21 cellular contexts compared by ENCODE assay signal in genomic region chr19:30123109-30123508, GRCh38.
DNase-seq lines count a peak whose midpoint lies in the region; ATAC-seq and TF ChIP-seq lines count a peak whose summit lies in the region.
"Had no signal": no experiment of that assay in that cellular context is flagged by ENCODE, and none has a peak within 500 bp of the region (broad histone marks: within the 10 kb centered on the region; RNA-seq: fewer than 3 reads in every experiment).

No MANE protein-coding gene starts in this region.

- no peak overlapping the region for H2AK5ac ChIP-seq in IMR-90 (ENCODE audit: low read depth, low read length)

- no peak overlapping the region for H3K18ac ChIP-seq in IMR-90 (ENCODE audit: low read depth, low read length)

- no peak overlapping the region for H4K91ac ChIP-seq in IMR-90 (ENCODE audit: insufficient read depth, low read depth, low read length)

- peak; percentile 22 for DNase-seq in Daoy (ENCODE audit: low read depth)
- DNase-seq in IMR-90, result no peak
- DNase-seq in WERI-Rb-1, result no peak
- DNase-seq in posterior vena cava (ENCODE audit: low spot score), result peak; percentile 58
- DNase-seq in sciatic nerve (ENCODE audit: low spot score), result no peak
- no peak for DNase-seq in natural killer cell
- DNase-seq in NCI-H526 treated with DMSO at 0.1 percent for 48 hours (lab: John Stamatoyannopoulos, UW), result no peak
- DNase-seq: 8988T; C1 segment of cervical spinal cord; Calu3; CD4-positive, alpha-beta memory T cell; COR-L47; DMS53; DND-41; EL; GDM1; GM23248; H7; HCEC 1CT had no signal

- no peaks in the 10 kb centered on the region for H3K9me1 ChIP-seq in IMR-90 (ENCODE audit: insufficient read depth, low read length)

- CTCF ChIA-PET in IMR-90 (lab: Yijun Ruan, JAX), result no interaction called here

- H4K20me1 ChIP-seq in IMR-90 (ENCODE audit: insufficient read depth, low read length), result no peaks in the 10 kb centered on the region

- H3K27ac Mint-ChIP-seq in natural killer cell, result no peak overlapping the region
- H3K27ac Mint-ChIP-seq: CD4-positive, alpha-beta memory T cell had no signal

- H3K27me3 Mint-ChIP-seq in natural killer cell (ENCODE audit: low read depth in 2 of 2), result peaks cover 0 to 7% of the 10 kb centered on the region in 2 donors

- H3K9ac ChIP-seq in IMR-90 (ENCODE audit: low read depth, low read length), result no peak overlapping the region
- H3K9ac ChIP-seq: GM23248 had no signal

- no TSS peak for BruUV-seq in IMR-90 (replicated peaks; lab: Mats Ljungman, UMichigan)

- H3K36me3 ChIP-seq in IMR-90 (ENCODE audit: control insufficient read depth, insufficient read depth, low read length), result no peaks in the 10 kb centered on the region
- no peaks in the 10 kb centered on the region for H3K36me3 ChIP-seq in WERI-Rb-1

- H3K4me1 ChIP-seq in IMR-90 (ENCODE audit: control insufficient read depth, insufficient read depth, low read length), result no peaks in the 10 kb centered on the region
- H3K4me1 ChIP-seq: A549 had no signal

- H3K4me3 ChIP-seq in IMR-90 (ENCODE audit: insufficient read depth, low read depth, low read length) (no peak overlapping the region), WERI-Rb-1 (ENCODE audit: low read depth, low read length) (peak overlapping the region; percentile 18)
- H3K4me3 ChIP-seq: A549, GM12878, GM23248 had no signal

- H3K36me3 Mint-ChIP-seq in natural killer cell, result no peaks in the 10 kb centered on the region
- H3K36me3 Mint-ChIP-seq: CD4-positive, alpha-beta memory T cell had no signal

- no peaks in the 10 kb centered on the region for H3K79me1 ChIP-seq in IMR-90 (ENCODE audit: low read depth in 1 of 2, low read length in 2 of 2)

- no peak overlapping the region for H2BK120ac ChIP-seq in IMR-90 (ENCODE audit: low read depth, low read length)

- no peaks in the 10 kb centered on the region for H3K4me1 Mint-ChIP-seq in natural killer cell
- H3K4me1 Mint-ChIP-seq: CD4-positive, alpha-beta memory T cell had no signal

- H3K14ac ChIP-seq in IMR-90 (replicated peaks; ENCODE audit: low read depth, low read length), result no peak overlapping the region

- no peak overlapping the region for H3K4me2 ChIP-seq in IMR-90 (ENCODE audit: low read depth, low read length)
- H3K4me2 ChIP-seq: A549 had no signal

- H3K23ac ChIP-seq in IMR-90 (ENCODE audit: low read depth, low read length), result no peak overlapping the region

- no peaks in the 10 kb centered on the region for H3K9me3 Mint-ChIP-seq in natural killer cell

- H3K27ac ChIP-seq in IMR-90 (ENCODE audit: insufficient read depth, low read length), result no peak overlapping the region
- H3K27ac ChIP-seq in WERI-Rb-1, result no peak overlapping the region
- H3K27ac ChIP-seq: A549, GM23248 had no signal

- H3K9me3 ChIP-seq in IMR-90 (ENCODE audit: control insufficient read depth, insufficient read depth, low read length) (peaks cover 17% of the 10 kb centered on the region; the same call in 1 of the 2 replicates), WERI-Rb-1 (ENCODE audit: severe bottlenecking) (no peaks in the 10 kb centered on the region)
- H3K9me3 ChIP-seq: A549 had no signal

- no peak overlapping the region for H3K56ac ChIP-seq in IMR-90 (ENCODE audit: extremely low read depth, insufficient read depth, low read length)

- no peak overlapping the region for H3K4me3 Mint-ChIP-seq in natural killer cell
- H3K4me3 Mint-ChIP-seq: CD4-positive, alpha-beta memory T cell had no signal

- TF ChIP-seq CTCF in IMR-90 (conservative IDR thresholded peaks at IDR 0.05; ENCODE audit: low read depth, low read length) (no peak), WERI-Rb-1 (IDR thresholded peaks at IDR 0.05; ENCODE audit: low read depth, low read length) (no peak), natural killer cell (IDR thresholded peaks at IDR 0.05) (no peak)

- POLR2A ChIA-PET in IMR-90 (lab: Charles Lee; ENCODE audit: unreplicated experiment), result no interaction called here

- TF ChIP-seq POLR2A in IMR-90 (IDR thresholded peaks at IDR 0.05; ENCODE audit: low read depth, low read length), result no peak

- H2AFZ ChIP-seq in IMR-90 (replicated peaks; ENCODE audit: low read length, poor library complexity), result peak overlapping the region; percentile 43
- H2AFZ ChIP-seq: GM23248 had no signal

- WGBS in IMR-90 (ENCODE audit: extremely low coverage in 2 of 2, insufficient read length in 1 of 2), 2 experiments, result 77% methylated on average over 8 of the region's 14 CpGs; no CpG with 5 or more reads in 1 of the 2 experiments

- intact Hi-C loops in IMR-90 (cut with micrococcal nuclease), result no loop called here
- intact Hi-C loops in posterior vena cava (cut with DNase I), result no loop called here
- intact Hi-C loops in sciatic nerve (cut with DNase I), result no loop called here
- intact Hi-C loops in natural killer cell (cut with micrococcal nuclease), result no loop called here

- no peak for TF ChIP-seq RAD21 in IMR-90 (IDR thresholded peaks at IDR 0.05; ENCODE audit: low read length)

- ATAC-seq in IMR-90 (ENCODE audit: low read depth) (no peak), sciatic nerve (no peak), natural killer cell (no peak)
- ATAC-seq: A549, GM12878 had no signal

- in situ Hi-C loops in IMR-90 (cut with MboI; ENCODE audit: low sequenced_read_pairs), result no loop called here

- no peak overlapping the region for H4K5ac ChIP-seq in IMR-90 (ENCODE audit: low read depth, low read length)

- dilution Hi-C loops in IMR-90 (cut with HindIII; ENCODE audit: low sequenced_read_pairs, unreplicated experiment), result no loop called here

- no peak overlapping the region for H2BK20ac ChIP-seq in IMR-90 (ENCODE audit: low read depth, low read length)

- no peak overlapping the region for H4K8ac ChIP-seq in IMR-90 (ENCODE audit: low read depth in 2 of 2, low read length in 2 of 2)

- no peak overlapping the region for H2BK5ac ChIP-seq in IMR-90 (ENCODE audit: low read depth, low read length, poor library complexity, severe bottlenecking)

- H2AK9ac ChIP-seq in IMR-90 (replicated peaks; ENCODE audit: low read depth, low read length, poor library complexity), result no peak overlapping the region

- H3K27me3 ChIP-seq in IMR-90 (ENCODE audit: control insufficient read depth, insufficient read depth, low read length) (no peaks in the 10 kb centered on the region), WERI-Rb-1 (ENCODE audit: insufficient read depth, low read depth, severe bottlenecking) (no peaks in the 10 kb centered on the region)

- H3K4ac ChIP-seq in IMR-90 (ENCODE audit: low read depth, low read length), result no peak overlapping the region

- no peak overlapping the region for H2BK15ac ChIP-seq in IMR-90 (ENCODE audit: low read depth, low read length)

TF ChIP-seq in IMR-90, 13 proteins besides CTCF, POLR2A, EP300 and RAD21:
- TF ChIP-seq SMC3 (IDR thresholded peaks at IDR 0.05; ENCODE audit: low read depth, low read length), result no peak
- no peak for TF ChIP-seq RFX5 (IDR thresholded peaks at IDR 0.05; ENCODE audit: low read depth, low read length)
- TF ChIP-seq MAZ (IDR thresholded peaks at IDR 0.05; ENCODE audit: borderline replicate concordance, low read depth, low read length), result no peak
- TF ChIP-seq MAFK (IDR thresholded peaks at IDR 0.05; ENCODE audit: low read depth, low read length), result no peak
- TF ChIP-seq MXI1 (IDR thresholded peaks at IDR 0.05; ENCODE audit: borderline replicate concordance, low read depth, low read length), result no peak
- TF ChIP-seq FOS (IDR thresholded peaks at IDR 0.05; ENCODE audit: low read depth, low read length), result no peak

Comparison
In these comparisons a context has a peak if more than half of its experiments do, and no peak if none do; other contexts are left out.
1. DNase-seq: peak in Daoy (single experiment) and posterior vena cava (single experiment); none in IMR-90 (single experiment), WERI-Rb-1 (single experiment), sciatic nerve (single experiment), natural killer cell (single experiment) and NCI-H526 treated with DMSO at 0.1 percent for 48 hours (single experiment).